9 cellular contexts compared by ENCODE assay signal in genomic region chr10:69320521-69320920, GRCh38. TPM values are rescaled to one million over a fixed set of nuclear protein-coding genes. Genes with fewer than 3 reads are reported as not detected.
A peak's percentile ranks its signal among the peaks of the same experiment; 100 is the strongest.
DNase-seq lines count a peak whose midpoint lies in the region; ATAC-seq and TF ChIP-seq lines count a peak whose summit lies in the region.
"Had no signal": no experiment of that assay in that cellular context is flagged by ENCODE, and none has a peak within 500 bp of the region (broad histone marks: within the 10 kb centered on the region; RNA-seq: fewer than 3 reads in every experiment).

No MANE protein-coding gene starts in this region.

- no peaks in the 10 kb centered on the region for H3K27me3 ChIP-seq in BE2C
- H3K27me3 ChIP-seq in HUES6 (ENCODE audit: control insufficient read depth, insufficient read depth, low read length), result no peaks in the 10 kb centered on the region

- H3K4me3 ChIP-seq in BE2C (ENCODE audit: low read depth, low read length) (peak overlapping the region; percentile 97), HUES6 (ENCODE audit: low read depth, low read length) (peak overlapping the region; percentile 96)

- H3K9ac ChIP-seq in HUES6 (ENCODE audit: low read length), result no peak overlapping the region

- no peaks in the 10 kb centered on the region for H3K36me3 ChIP-seq in BE2C
- H3K36me3 ChIP-seq in HUES6 (ENCODE audit: control insufficient read depth, insufficient read depth, low read length), result no peaks in the 10 kb centered on the region

- H3K36me3 Mint-ChIP-seq in central memory CD8-positive, alpha-beta T cell (ENCODE audit: insufficient read depth), result peaks cover 4% of the 10 kb centered on the region
- H3K36me3 Mint-ChIP-seq in natural killer cell treated with Interleukin-12 subunit alpha and Interleukin-12 subunit beta and Interleukin-15 and Interleukin-18, amount 100 ng/mL, for 72 hours, result no peaks in the 10 kb centered on the region

- H3K4me3 Mint-ChIP-seq in central memory CD8-positive, alpha-beta T cell, result peak overlapping the region; percentile 98
- H3K4me3 Mint-ChIP-seq in natural killer cell treated with Interleukin-12 subunit alpha and Interleukin-12 subunit beta and Interleukin-15 and Interleukin-18, amount 100 ng/mL, for 72 hours, result peak overlapping the region; percentile 97

- H3K4me1 ChIP-seq in BE2C, result peaks cover 7% of the 10 kb centered on the region
- H3K4me1 ChIP-seq in HUES6 (ENCODE audit: control insufficient read depth, insufficient read depth, low read length), result peaks cover 63% of the 10 kb centered on the region

- no peaks in the 10 kb centered on the region for H3K27me3 Mint-ChIP-seq in central memory CD8-positive, alpha-beta T cell
- H3K27me3 Mint-ChIP-seq in natural killer cell treated with Interleukin-12 subunit alpha and Interleukin-12 subunit beta and Interleukin-15 and Interleukin-18, amount 100 ng/mL, for 72 hours, result no peaks in the 10 kb centered on the region

- H3K27ac Mint-ChIP-seq in central memory CD8-positive, alpha-beta T cell (ENCODE audit: low read depth), result peak overlapping the region; percentile 86
- H3K27ac Mint-ChIP-seq in natural killer cell treated with Interleukin-12 subunit alpha and Interleukin-12 subunit beta and Interleukin-15 and Interleukin-18, amount 100 ng/mL, for 72 hours, result peak overlapping the region; percentile 97 to 99

- H3K27ac ChIP-seq in HUES6 (ENCODE audit: low read depth, low read length), result no peak overlapping the region

- ATAC-seq in central memory CD8-positive, alpha-beta T cell (replicated peaks; ENCODE audit: extremely low read depth, poor library complexity, severe bottlenecking), result no peak
- ATAC-seq in natural killer cell treated with Interleukin-12 subunit alpha and Interleukin-12 subunit beta and Interleukin-15 and Interleukin-18, amount 100 ng/mL, for 72 hours, result no peak
- ATAC-seq in GM18858 (IDR thresholded peaks at IDR 0.05; ENCODE audit: unreplicated experiment) (no peak), HG03469 (IDR thresholded peaks at IDR 0.05; ENCODE audit: unreplicated experiment) (no peak)

- no peaks in the 10 kb centered on the region for H3K9me3 Mint-ChIP-seq in central memory CD8-positive, alpha-beta T cell
- H3K9me3 Mint-ChIP-seq in natural killer cell treated with Interleukin-12 subunit alpha and Interleukin-12 subunit beta and Interleukin-15 and Interleukin-18, amount 100 ng/mL, for 72 hours, result no peaks in the 10 kb centered on the region

- TF ChIP-seq CTCF in BE2C (IDR thresholded peaks at IDR 0.05; ENCODE audit: low read depth, low read length), result no peak

- peaks cover 49% of the 10 kb centered on the region for H3K4me1 Mint-ChIP-seq in central memory CD8-positive, alpha-beta T cell
- peaks cover 24 to 37% of the 10 kb centered on the region in 2 donors for H3K4me1 Mint-ChIP-seq in natural killer cell treated with Interleukin-12 subunit alpha and Interleukin-12 subunit beta and Interleukin-15 and Interleukin-18, amount 100 ng/mL, for 72 hours (ENCODE audit: low read depth in 2 of 2)

- DNase-seq in BE2C (no peak), NCI-H2171 (lab: John Stamatoyannopoulos, UW) (no peak), NCI-H1436 treated with DMSO at 0.1 percent for 48 hours (lab: John Stamatoyannopoulos, UW) (no peak)
- no peak for DNase-seq in central memory CD8-positive, alpha-beta T cell (ENCODE audit: low spot score in 2 of 2)
- no peak for DNase-seq in natural killer cell treated with Interleukin-12 subunit alpha and Interleukin-12 subunit beta and Interleukin-15 and Interleukin-18, amount 100 ng/mL, for 72 hours (ENCODE audit: low spot score)
- DNase-seq: MV-4-11 had no signal

- no peaks in the 10 kb centered on the region for H3K9me3 ChIP-seq in BE2C
- no peaks in the 10 kb centered on the region for H3K9me3 ChIP-seq in HUES6 (ENCODE audit: control insufficient read depth, insufficient read depth, low read depth, low read length)

RNA-seq across cellular contexts. Expression of gene HK1, which starts 42.2 kb away (rescaled TPM):
- 158 TPM for polyA plus RNA-seq in BE2C (2012; ENCODE audit: insufficient read depth, insufficient read length, low read depth)
- 100 to 1,000 TPM; 169 to 185 TPM for total RNA-seq in natural killer cell treated with Interleukin-12 subunit alpha and Interleukin-12 subunit beta and Interleukin-15 and Interleukin-18, amount 100 ng/mL, for 72 hours
